In the genomic region with DNA sequence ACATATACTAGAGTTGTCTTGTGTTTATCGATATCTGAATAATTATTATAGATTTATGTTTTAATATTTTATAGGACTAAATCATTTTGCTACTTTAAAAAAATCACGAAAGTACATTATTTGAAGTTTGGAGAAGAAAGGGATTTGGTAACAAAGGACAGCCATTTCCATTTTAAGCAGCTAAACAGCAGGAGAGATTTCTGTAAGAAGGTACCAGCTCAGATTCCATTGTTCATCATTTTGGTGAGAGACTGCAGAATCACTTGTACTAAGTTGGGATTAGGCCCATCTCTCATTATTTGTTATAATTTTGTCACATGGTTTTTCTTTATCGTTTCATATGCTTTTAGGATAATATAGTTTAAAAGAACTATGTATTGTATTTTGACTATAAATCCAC, we compare ENCODE assay signal across 29 cellular contexts.
"Had no signal": no experiment of that assay in that cellular context is flagged by ENCODE, and none has a peak within 500 bp of the region (broad histone marks: within the 10 kb centered on the region; RNA-seq: fewer than 3 reads in every experiment).

No MANE protein-coding gene starts in this region.

- H3K27ac ChIP-seq: ovary, parathyroid adenoma, psoas muscle, right lobe of liver, sigmoid colon, stomach, thoracic aorta, thyroid gland, tibial nerve, upper lobe of left lung, vagina had no signal

- DNase-seq: nephron progenitor cell; occipital lobe; ovary; posterior cingulate gyrus; psoas muscle; right cardiac atrium; right lobe of liver; sigmoid colon; small intestine; stimulated activated CD4-positive, alpha-beta T cell treated with anti-CD3 and anti-CD28 coated beads, Interleukin-15, amount 100 ng/mL, for 24 hours; stimulated activated CD4-positive, alpha-beta T cell treated with anti-CD3 and anti-CD28 coated beads, Interleukin-2, amount 100 ng/mL, for 24 hours; stimulated activated CD4-positive, alpha-beta T cell treated with anti-CD3 and anti-CD28 coated beads, Interleukin-2, amount 100 ng/mL, for 48 hours; stimulated activated CD4-positive, alpha-beta T cell treated with anti-CD3 and anti-CD28 coated beads, Interleukin-4, amount 100 ng/mL, for 24 hours; stimulated activated naive B cell treated with anti-CD40 and anti-IgM and Interleukin-4, amounts not matched to agents 10 μg/mL and 1 μg/mL and 100 μg/mL, for 72 hours; stimulated activated naive CD4-positive, alpha-beta T cell treated with Interleukin-2 at 50 U/mL for 16 hours; stomach; thyroid gland; trophoblast cell; upper lobe of left lung had no signal

- H3K4me1 Mint-ChIP-seq: nephron progenitor cell, neural crest cell had no signal

- ATAC-seq: natural killer cell treated with Interleukin-12 subunit alpha and Interleukin-12 subunit beta and Interleukin-15 and Interleukin-18, amount 100 ng/mL, for 72 hours; psoas muscle; right cardiac atrium; right lobe of liver; stimulated activated effector memory CD8-positive, alpha-beta T cell treated with anti-CD3 and anti-CD28 coated beads, Interleukin-12 subunit alpha, Interleukin-12 subunit beta, amount 100 ng/mL, for 72 hours; stimulated activated naive B cell treated with anti-CD40 and anti-IgM and Interleukin-4, amounts not matched to agents 10 μg/mL and 1 μg/mL and 100 μg/mL, for 72 hours had no signal

- H3K9ac ChIP-seq: parathyroid adenoma had no signal

- FAIRE-seq: small intestine, urothelium cell line had no signal

- H3K79me2 ChIP-seq: parathyroid adenoma had no signal

- H3K36me3 ChIP-seq: ovary, right lobe of liver, sigmoid colon, stomach, thoracic aorta, thyroid gland, tibial nerve, upper lobe of left lung, vagina had no signal

- H3K27me3 Mint-ChIP-seq: progenitor cell of endocrine pancreas; stimulated activated naive B cell treated with anti-CD40 and anti-IgM and Interleukin-4, amounts not matched to agents 10 μg/mL and 1 μg/mL and 100 μg/mL, for 72 hours; stimulated activated naive CD8-positive, alpha-beta T cell treated with anti-CD3 and anti-CD28 coated beads, Interleukin-15, Interleukin-2, amounts not matched to agents 100 ng/mL and 50 ng/mL, for 24 hours had no signal

- H3K4me1 ChIP-seq: parathyroid adenoma, sigmoid colon, stomach, tibial nerve, upper lobe of left lung, vagina had no signal

- H3K9me3 ChIP-seq: ovary, psoas muscle, right lobe of liver, thyroid gland, upper lobe of left lung, vagina had no signal

- H2AFZ ChIP-seq: parathyroid adenoma had no signal

- H3K27me3 ChIP-seq: ovary, right lobe of liver, sigmoid colon, stomach, thyroid gland, tibial nerve, upper lobe of left lung, vagina had no signal

- H3K36me3 Mint-ChIP-seq: stimulated activated effector memory CD8-positive, alpha-beta T cell treated with anti-CD3 and anti-CD28 coated beads, Interleukin-12 subunit alpha, Interleukin-12 subunit beta, amount 100 ng/mL, for 72 hours had no signal

- H3K4me3 ChIP-seq: ovary, psoas muscle, right lobe of liver, sigmoid colon, stomach, thoracic aorta, thyroid gland, tibial nerve, upper lobe of left lung, vagina had no signal

- H3K4me3 Mint-ChIP-seq: natural killer cell treated with Interleukin-12 subunit alpha and Interleukin-12 subunit beta and Interleukin-15 and Interleukin-18, amount 100 ng/mL, for 72 hours; nephron progenitor cell; neural crest cell; stimulated activated effector memory CD8-positive, alpha-beta T cell treated with anti-CD3 and anti-CD28 coated beads, Interleukin-12 subunit alpha, Interleukin-12 subunit beta, amount 100 ng/mL, for 72 hours; stimulated activated naive B cell treated with anti-CD40 and anti-IgM and Interleukin-4, amounts not matched to agents 10 μg/mL and 1 μg/mL and 100 μg/mL, for 72 hours; stimulated activated naive CD8-positive, alpha-beta T cell treated with anti-CD3 and anti-CD28 coated beads, Interleukin-15, Interleukin-2, amounts not matched to agents 100 ng/mL and 50 ng/mL, for 24 hours had no signal

- H3K27ac Mint-ChIP-seq: natural killer cell treated with Interleukin-12 subunit alpha and Interleukin-12 subunit beta and Interleukin-15 and Interleukin-18, amount 100 ng/mL, for 72 hours; nephron progenitor cell; progenitor cell of endocrine pancreas; stimulated activated effector memory CD8-positive, alpha-beta T cell treated with anti-CD3 and anti-CD28 coated beads, Interleukin-12 subunit alpha, Interleukin-12 subunit beta, amount 100 ng/mL, for 72 hours; stimulated activated naive B cell treated with anti-CD40 and anti-IgM and Interleukin-4, amounts not matched to agents 10 μg/mL and 1 μg/mL and 100 μg/mL, for 72 hours; stimulated activated naive CD8-positive, alpha-beta T cell treated with anti-CD3 and anti-CD28 coated beads, Interleukin-15, Interleukin-2, amounts not matched to agents 100 ng/mL and 50 ng/mL, for 24 hours had no signal
